In genomic region chr11:115963170-115963569, GRCh38 we compare ENCODE assay signal across 21 cellular contexts.
DNase-seq lines count a peak whose midpoint lies in the region; ATAC-seq and TF ChIP-seq lines count a peak whose summit lies in the region.
"Had no signal": no experiment of that assay in that cellular context is flagged by ENCODE, and none has a peak within 500 bp of the region (broad histone marks: within the 10 kb centered on the region; RNA-seq: fewer than 3 reads in every experiment).

No MANE protein-coding gene starts in this region.

- H3K4me2 ChIP-seq in IMR-90 (ENCODE audit: low read depth, low read length), result peak overlapping the region; percentile 68; the same call in 1 of the 2 replicates

- H3K4ac ChIP-seq in IMR-90 (ENCODE audit: low read depth, low read length), result no peak overlapping the region

- intact Hi-C loops in IMR-90 (cut with micrococcal nuclease), result no loop called here

- H3K23ac ChIP-seq in IMR-90 (ENCODE audit: low read depth, low read length), result no peak overlapping the region

- H3K36me3 ChIP-seq in IMR-90 (ENCODE audit: control insufficient read depth, insufficient read depth, low read length), result no peaks in the 10 kb centered on the region
- H3K36me3 ChIP-seq: ascending aorta, sigmoid colon, transverse colon had no signal

- H2BK20ac ChIP-seq in IMR-90 (ENCODE audit: low read depth, low read length), result no peak overlapping the region

- no peaks in the 10 kb centered on the region; the same call in 1 of the 2 replicates for H3K27me3 ChIP-seq in IMR-90 (ENCODE audit: control insufficient read depth, insufficient read depth, low read length)
- H3K27me3 ChIP-seq: ascending aorta had no signal

- no peak for TF ChIP-seq RAD21 in IMR-90 (IDR thresholded peaks at IDR 0.05; ENCODE audit: low read length)

- H3K27ac ChIP-seq in IMR-90 (ENCODE audit: insufficient read depth, low read length), result no peak overlapping the region
- H3K27ac ChIP-seq: ascending aorta, sigmoid colon, transverse colon had no signal

- H2AFZ ChIP-seq in IMR-90 (replicated peaks; ENCODE audit: low read length, poor library complexity), result no peak overlapping the region

- H2BK5ac ChIP-seq in IMR-90 (ENCODE audit: low read depth, low read length, poor library complexity, severe bottlenecking), result no peak overlapping the region

- H3K9me3 ChIP-seq in IMR-90 (ENCODE audit: control insufficient read depth, insufficient read depth, low read length), result no peaks in the 10 kb centered on the region
- H3K9me3 ChIP-seq: ascending aorta, sigmoid colon, transverse colon had no signal

- TF ChIP-seq POLR2A in IMR-90 (IDR thresholded peaks at IDR 0.05; ENCODE audit: low read depth, low read length), result no peak

- no peak overlapping the region for H3K18ac ChIP-seq in IMR-90 (ENCODE audit: low read depth, low read length)

- dilution Hi-C loops in IMR-90 (cut with HindIII; ENCODE audit: low sequenced_read_pairs, unreplicated experiment), result no loop called here

- no peak overlapping the region for H4K5ac ChIP-seq in IMR-90 (ENCODE audit: low read depth, low read length)

- no peak overlapping the region for H3K14ac ChIP-seq in IMR-90 (replicated peaks; ENCODE audit: low read depth, low read length)

- DNase-seq in DMS53 (lab: John Stamatoyannopoulos, UW), result peak; percentile 88
- DNase-seq in IMR-90, result no peak
- peak; percentile 12 to 71 for DNase-seq in NCI-H446 (lab: John Stamatoyannopoulos, UW)
- peak; percentile 66 for DNase-seq in myocyte (ENCODE audit: low read depth)
- no peak for DNase-seq in OCI-M2 (lab: John Stamatoyannopoulos, UW; ENCODE audit: unreplicated experiment)
- DNase-seq in midbrain (lab: John Stamatoyannopoulos, UW), result no peak
- DNase-seq: activated CD4-positive, alpha-beta T cell treated with anti-CD3 and anti-CD28 coated beads for 4 hours; activated T-cell treated with anti-CD3 and anti-CD28 coated beads, Interleukin-2, amount 50 U/mL, for 72 hours; effector CD4-positive, alpha-beta T cell; erythroblast; H9; KG1; mesendoderm; natural killer cell; sigmoid colon; stimulated activated CD4-positive, alpha-beta T cell treated with anti-CD3 and anti-CD28 coated beads, Interleukin-1b, Interleukin-23, amount 100 ng/mL, for 48 hours; stimulated activated naive CD4-positive, alpha-beta T cell; transverse colon had no signal

- no peak overlapping the region for H2AK9ac ChIP-seq in IMR-90 (replicated peaks; ENCODE audit: low read depth, low read length, poor library complexity)

- ATAC-seq in IMR-90 (ENCODE audit: low read depth) (no peak), GM18867 (IDR thresholded peaks at IDR 0.05; ENCODE audit: unreplicated experiment) (no peak)
- ATAC-seq: activated naive CD4-positive, alpha-beta T cell treated with anti-CD3 and anti-CD28 coated beads, Interleukin-2, amount 50 U/mL, for 72 hours; activated T-cell treated with anti-CD3 and anti-CD28 coated beads, Interleukin-2, amount 50 U/mL, for 72 hours; natural killer cell had no signal

- no peak overlapping the region for H3K4me3 ChIP-seq in IMR-90 (ENCODE audit: insufficient read depth, low read depth, low read length)
- H3K4me3 ChIP-seq: ascending aorta, sigmoid colon, transverse colon had no signal

- H3K56ac ChIP-seq in IMR-90 (ENCODE audit: extremely low read depth, insufficient read depth, low read length), result no peak overlapping the region

- peaks cover 2% of the 10 kb centered on the region; the same call in 1 of the 2 replicates for H3K4me1 ChIP-seq in IMR-90 (ENCODE audit: control insufficient read depth, insufficient read depth, low read length)
- H3K4me1 ChIP-seq: ascending aorta, transverse colon had no signal

- TF ChIP-seq CTCF in IMR-90 (conservative IDR thresholded peaks at IDR 0.05; ENCODE audit: low read depth, low read length), result no peak

- WGBS in IMR-90 (ENCODE audit: extremely low coverage in 2 of 2, insufficient read length in 1 of 2), 2 experiments, result no CpG with 5 or more reads among the region's 6 CpGs

- POLR2A ChIA-PET in IMR-90 (lab: Charles Lee; ENCODE audit: unreplicated experiment), result no interaction called here

- no TSS peak for BruUV-seq in IMR-90 (replicated peaks; lab: Mats Ljungman, UMichigan)

- H3K79me1 ChIP-seq in IMR-90 (ENCODE audit: low read depth in 1 of 2, low read length in 2 of 2), result no peaks in the 10 kb centered on the region

- H3K9me1 ChIP-seq in IMR-90 (ENCODE audit: insufficient read depth, low read length), result no peaks in the 10 kb centered on the region

- no peak overlapping the region for H2AK5ac ChIP-seq in IMR-90 (ENCODE audit: low read depth, low read length)

- no peak overlapping the region for H4K91ac ChIP-seq in IMR-90 (ENCODE audit: insufficient read depth, low read depth, low read length)

- no peaks in the 10 kb centered on the region for H4K20me1 ChIP-seq in IMR-90 (ENCODE audit: insufficient read depth, low read length)

- H3K9ac ChIP-seq in IMR-90 (ENCODE audit: low read depth, low read length), result no peak overlapping the region

- H2BK120ac ChIP-seq in IMR-90 (ENCODE audit: low read depth, low read length), result no peak overlapping the region

- no peak overlapping the region for H4K8ac ChIP-seq in IMR-90 (ENCODE audit: low read depth in 2 of 2, low read length in 2 of 2)

- CTCF ChIA-PET in IMR-90 (lab: Yijun Ruan, JAX), result no interaction called here

- H2BK15ac ChIP-seq in IMR-90 (ENCODE audit: low read depth, low read length), result no peak overlapping the region

- in situ Hi-C loops in IMR-90 (cut with MboI; ENCODE audit: low sequenced_read_pairs), result no loop called here

TF ChIP-seq in IMR-90, 13 proteins besides CTCF, POLR2A, EP300 and RAD21:
- TF ChIP-seq RCOR1 (IDR thresholded peaks at IDR 0.05; ENCODE audit: insufficient replicate concordance, low read length), result no peak
- no peak for TF ChIP-seq MAZ (IDR thresholded peaks at IDR 0.05; ENCODE audit: borderline replicate concordance, low read depth, low read length)
- TF ChIP-seq MXI1 (IDR thresholded peaks at IDR 0.05; ENCODE audit: borderline replicate concordance, low read depth, low read length), result no peak
- TF ChIP-seq USF2 (IDR thresholded peaks at IDR 0.05; ENCODE audit: low read depth, low read length), result no peak
- no peak for TF ChIP-seq NFE2L2 (IDR thresholded peaks at IDR 0.05; ENCODE audit: low read depth, low read length)
- no peak for TF ChIP-seq CEBPB (IDR thresholded peaks at IDR 0.05; ENCODE audit: low read depth, low read length)
- TF ChIP-seq BHLHE40 (IDR thresholded peaks at IDR 0.05; ENCODE audit: low read depth, low read length), result no peak
- TF ChIP-seq FOS (IDR thresholded peaks at IDR 0.05; ENCODE audit: low read depth, low read length), result no peak
- no peak for TF ChIP-seq SMC3 (IDR thresholded peaks at IDR 0.05; ENCODE audit: low read depth, low read length)
- no peak for TF ChIP-seq CHD1 (IDR thresholded peaks at IDR 0.05; ENCODE audit: low read depth, low read length)
- no peak for TF ChIP-seq ELK1 (IDR thresholded peaks at IDR 0.05; ENCODE audit: borderline replicate concordance, low read depth, low read length)
- TF ChIP-seq MAFK (IDR thresholded peaks at IDR 0.05; ENCODE audit: low read depth, low read length), result no peak
- TF ChIP-seq RFX5 (IDR thresholded peaks at IDR 0.05; ENCODE audit: low read depth, low read length), result no peak

Comparison
In these comparisons a context has a peak if more than half of its experiments do, and no peak if none do; other contexts are left out.
1. DNase-seq: peak in DMS53 (single experiment), NCI-H446 (2 of 2) and myocyte (single experiment); none in IMR-90 (single experiment), OCI-M2 (single experiment) and midbrain (single experiment).